Comparison of ENCODE assay signal across 8 cellular contexts in the genomic region with DNA sequence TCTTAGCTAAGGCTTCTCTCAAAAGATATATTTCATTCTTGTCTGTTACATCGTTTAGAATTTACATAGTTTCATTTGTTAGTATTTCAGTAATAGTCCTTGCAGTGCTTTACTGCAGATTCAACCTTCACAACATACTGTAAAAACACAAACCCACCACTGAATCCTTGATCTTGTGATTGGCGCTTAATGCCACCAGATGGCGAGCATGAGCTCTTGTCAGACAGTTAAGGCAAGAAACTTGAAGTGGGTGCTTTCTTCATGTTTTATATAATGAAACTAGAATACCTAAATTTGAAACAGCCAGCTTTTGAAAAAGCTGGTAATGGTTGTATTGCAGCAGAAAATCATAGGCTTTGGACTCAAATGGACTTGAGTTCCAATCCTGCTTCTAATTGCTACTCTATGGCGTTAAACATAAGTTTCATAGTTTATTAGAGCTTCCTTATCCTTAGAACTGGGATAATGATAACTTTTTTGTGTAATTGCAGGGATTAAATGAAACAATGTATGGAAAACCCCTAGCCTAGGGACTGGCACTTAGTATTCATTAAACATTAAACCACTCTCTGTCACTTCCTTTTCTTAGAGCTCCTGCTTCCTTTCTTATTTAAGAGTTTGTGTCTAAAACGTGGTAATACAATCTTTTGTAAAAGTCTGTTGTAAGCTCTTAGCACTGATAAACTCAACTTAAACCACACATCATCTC.
A peak's percentile ranks its signal among the peaks of the same experiment; 100 is the strongest.
DNase-seq lines count a peak whose midpoint lies in the region; ATAC-seq, FAIRE-seq and TF ChIP-seq lines count a peak whose summit lies in the region.

No MANE protein-coding gene starts in this region.

- peak; percentile 92 for TF ChIP-seq CTCF in retinal pigment epithelial cell (conservative IDR thresholded peaks at IDR 0.05; ENCODE audit: low read depth, low read length)

- H3K4me3 ChIP-seq in retinal pigment epithelial cell (ENCODE audit: low read length) = no peak overlapping the region

- TF ChIP-seq POLR2A in GM18505 (IDR thresholded peaks at IDR 0.05; ENCODE audit: borderline replicate concordance, extremely low read depth, insufficient read depth, insufficient read length) = no peak

- ATAC-seq in GM19324 (IDR thresholded peaks at IDR 0.05; ENCODE audit: low FRiP score, unreplicated experiment) (peak; percentile 49), GM18505 (IDR thresholded peaks at IDR 0.05; ENCODE audit: unreplicated experiment) (no peak)

- no peak for FAIRE-seq in HTR-8/SVneo (lab: Jason Lieb, UNC)

- DNase-seq in COR-L47 (lab: John Stamatoyannopoulos, UW) = peak; percentile 7
- DNase-seq in HTR-8/SVneo (ENCODE audit: insufficient read length, low spot score) = peak; percentile 18
- peak; percentile 56 for DNase-seq in RPMI7951 (ENCODE audit: low read depth)
- DNase-seq in activated naive CD4-positive, alpha-beta T cell treated with Interleukin-2 at 50 U/mL for 16 hours = peak; percentile 52
- DNase-seq in glomerular endothelial cell (ENCODE audit: extremely low read depth, low read depth, low spot score) = peak; percentile 56
- peak; percentile 26 for DNase-seq in retinal pigment epithelial cell (ENCODE audit: low read depth)
